ENCODE assay signal across 1 cellular context in the genomic region with DNA sequence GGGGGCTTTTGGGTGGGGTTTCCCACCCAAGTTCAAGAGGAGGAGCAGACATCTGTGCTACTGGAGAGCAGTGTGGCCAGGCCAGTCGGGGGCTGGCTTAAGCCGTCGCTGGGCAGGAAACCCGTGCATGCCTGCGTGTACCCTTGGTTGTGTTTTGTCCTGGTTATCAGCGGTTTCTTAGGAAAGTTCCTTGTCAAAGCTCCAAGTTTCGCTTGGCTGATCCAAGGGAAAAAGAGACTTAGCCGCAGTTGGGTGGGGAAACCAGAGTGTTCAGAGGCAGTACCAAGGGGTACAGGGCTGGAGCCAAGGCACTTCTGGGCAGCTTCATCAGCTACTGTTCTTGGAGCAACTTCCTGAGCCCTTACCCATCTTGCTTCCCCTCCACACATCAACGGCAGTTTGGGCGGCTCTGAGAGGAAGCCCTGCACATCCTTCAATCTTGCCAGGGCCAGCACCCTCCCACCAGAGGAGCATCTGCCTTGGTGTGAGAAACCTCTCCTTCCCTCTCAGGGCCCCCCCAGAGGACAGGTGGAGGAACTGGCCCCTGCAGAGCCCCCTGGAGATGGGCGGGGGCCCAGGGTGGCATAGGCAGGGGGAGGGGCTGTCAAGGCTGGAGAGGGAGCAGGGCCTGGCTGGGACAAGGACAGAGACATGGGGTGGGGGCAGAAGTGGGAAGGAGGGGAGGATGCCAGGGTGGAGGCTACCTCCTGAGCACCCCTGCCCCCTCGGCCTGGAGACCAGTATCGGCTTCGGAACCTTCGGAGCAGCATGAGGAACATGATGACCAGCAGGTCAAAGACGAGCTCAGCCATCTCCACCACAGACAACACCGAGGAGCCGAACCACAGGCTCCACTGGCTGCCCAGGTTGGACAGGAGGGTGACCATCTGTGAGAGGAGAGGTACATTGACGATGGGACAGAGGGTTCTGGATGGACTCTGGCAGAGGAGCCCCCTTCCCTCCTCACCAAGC.
TF ChIP-seq lines count a peak whose summit lies in the region.

No MANE protein-coding gene starts in this region.

TF ChIP-seq in GM12878, 131 proteins besides CTCF, POLR2A, EP300 and RAD21:
- no peak for TF ChIP-seq NR2F1 (conservative IDR thresholded peaks at IDR 0.05)
- TF ChIP-seq WRNIP1 (IDR thresholded peaks at IDR 0.05; ENCODE audit: borderline replicate concordance, low read depth, low read length): no peak
- no peak for TF ChIP-seq EZH2 (IDR thresholded peaks at IDR 0.05; ENCODE audit: borderline replicate concordance, control insufficient read depth, low read depth, low read length)
- TF ChIP-seq BRCA1 (IDR thresholded peaks at IDR 0.05; ENCODE audit: low read depth, low read length): no peak
- no peak for TF ChIP-seq BHLHE40 (IDR thresholded peaks at IDR 0.05; ENCODE audit: borderline replicate concordance in 1 of 2, low read depth in 2 of 2, low read length in 1 of 2)
- TF ChIP-seq STAT3 (IDR thresholded peaks at IDR 0.05; ENCODE audit: low read depth, low read length): no peak
- no peak for TF ChIP-seq RBBP5 (conservative IDR thresholded peaks at IDR 0.05)
- no peak for TF ChIP-seq FOXM1 (IDR thresholded peaks at IDR 0.05; ENCODE audit: low read depth, low read length)
- no peak for TF ChIP-seq E4F1 (IDR thresholded peaks at IDR 0.05; ENCODE audit: borderline replicate concordance, partially characterized antibody)
- TF ChIP-seq ASH2L (IDR thresholded peaks at IDR 0.05; ENCODE audit: borderline replicate concordance, low read depth): no peak
- no peak for TF ChIP-seq TARDBP (IDR thresholded peaks at IDR 0.05; ENCODE audit: borderline replicate concordance)
- TF ChIP-seq, protein P1, sequence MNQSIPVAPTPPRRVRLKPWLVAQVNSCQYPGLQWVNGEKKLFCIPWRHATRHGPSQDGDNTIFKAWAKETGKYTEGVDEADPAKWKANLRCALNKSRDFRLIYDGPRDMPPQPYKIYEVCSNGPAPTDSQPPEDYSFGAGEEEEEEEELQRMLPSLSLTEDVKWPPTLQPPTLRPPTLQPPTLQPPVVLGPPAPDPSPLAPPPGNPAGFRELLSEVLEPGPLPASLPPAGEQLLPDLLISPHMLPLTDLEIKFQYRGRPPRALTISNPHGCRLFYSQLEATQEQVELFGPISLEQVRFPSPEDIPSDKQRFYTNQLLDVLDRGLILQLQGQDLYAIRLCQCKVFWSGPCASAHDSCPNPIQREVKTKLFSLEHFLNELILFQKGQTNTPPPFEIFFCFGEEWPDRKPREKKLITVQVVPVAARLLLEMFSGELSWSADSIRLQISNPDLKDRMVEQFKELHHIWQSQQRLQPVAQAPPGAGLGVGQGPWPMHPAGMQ (IDR thresholded peaks at IDR 0.05; ENCODE audit: borderline replicate concordance): no peak
- TF ChIP-seq GATAD2B (conservative IDR thresholded peaks at IDR 0.05; ENCODE audit: low read depth): no peak
- TF ChIP-seq MYC (IDR thresholded peaks at IDR 0.05; ENCODE audit: insufficient read depth, insufficient read length, insufficient replicate concordance, low read length, severe bottlenecking): no peak
- no peak for TF ChIP-seq STAT1 (conservative IDR thresholded peaks at IDR 0.05)
- no peak for TF ChIP-seq ZBED1 (IDR thresholded peaks at IDR 0.05; ENCODE audit: borderline replicate concordance)
